8 cellular contexts compared by ENCODE assay signal in genomic region chr3:56725175-56725574, GRCh38. TPM values are rescaled to one million over a fixed set of nuclear protein-coding genes. Genes with fewer than 3 reads are reported as not detected.
DNase-seq lines count a peak whose midpoint lies in the region; ATAC-seq and TF ChIP-seq lines count a peak whose summit lies in the region.

No MANE protein-coding gene starts in this region.

- no peak overlapping the region for H3K27ac ChIP-seq in GM23338 (ENCODE audit: low read depth)
- H3K27ac ChIP-seq in psoas muscle, result no peak overlapping the region

- H3K27ac Mint-ChIP-seq in central memory CD8-positive, alpha-beta T cell (ENCODE audit: low read depth), result peak overlapping the region; percentile 96
- no peak overlapping the region for H3K27ac Mint-ChIP-seq in GM23338

- H3K9me3 Mint-ChIP-seq in central memory CD8-positive, alpha-beta T cell, result no peaks in the 10 kb centered on the region
- H3K9me3 Mint-ChIP-seq in GM23338, result peaks cover 1% of the 10 kb centered on the region; the same call in 1 of the 3 replicates

- peaks cover 58% of the 10 kb centered on the region for H3K36me3 Mint-ChIP-seq in central memory CD8-positive, alpha-beta T cell (ENCODE audit: insufficient read depth)
- H3K36me3 Mint-ChIP-seq in GM23338 (ENCODE audit: low read depth), result peaks cover under 1% of the 10 kb centered on the region; the same call in 1 of the 3 replicates

- H4K20me1 ChIP-seq in GM23338 (replicated peaks; ENCODE audit: insufficient read depth), result no peaks in the 10 kb centered on the region

- intact Hi-C loops in psoas muscle (cut with DNase I), result no loop called here

- H3K4me3 ChIP-seq in GM08714 (ENCODE audit: low read length) (peak overlapping the region; percentile 49; the same call in 1 of the 2 replicates), GM23338 (no peak overlapping the region), psoas muscle (no peak overlapping the region)

- H3F3A ChIP-seq in GM23338 (replicated peaks; ENCODE audit: low read depth), result no peaks in the 10 kb centered on the region

- no peak for TF ChIP-seq CTCF in GM23338 (conservative IDR thresholded peaks at IDR 0.05; ENCODE audit: low read depth in 2 of 2)
- TF ChIP-seq CTCF in psoas muscle (IDR thresholded peaks at IDR 0.05), result no peak

- no peaks in the 10 kb centered on the region for H3K79me2 ChIP-seq in GM23338 (replicated peaks; ENCODE audit: insufficient read depth)

- H3K4me1 Mint-ChIP-seq in central memory CD8-positive, alpha-beta T cell, result peaks cover 42% of the 10 kb centered on the region
- H3K4me1 Mint-ChIP-seq in GM23338, result no peaks in the 10 kb centered on the region

- WGBS in psoas muscle, 3 donors, result 83 to 89% (median 84%) methylated on average over 3 of the region's 3 CpGs

- no peak overlapping the region for H2AFZ ChIP-seq in GM23338

- H3K4me3 Mint-ChIP-seq in central memory CD8-positive, alpha-beta T cell, result peak overlapping the region; percentile 80
- no peak overlapping the region for H3K4me3 Mint-ChIP-seq in GM23338

- no peaks in the 10 kb centered on the region for H3K9me3 ChIP-seq in psoas muscle

- H3K27me3 Mint-ChIP-seq in central memory CD8-positive, alpha-beta T cell, result no peaks in the 10 kb centered on the region
- H3K27me3 Mint-ChIP-seq in GM23338 (ENCODE audit: insufficient read depth, low read depth, poor library complexity), result no peaks in the 10 kb centered on the region

- DNase-seq in T follicular helper cell (ENCODE audit: low read depth) (peak; percentile 4), GM23338 (ENCODE audit: low spot score) (no peak), GM03348 (ENCODE audit: low spot score) (no peak), cerebellar nuclear complex (lab: John Stamatoyannopoulos, UW) (no peak), psoas muscle (no peak)
- peak; percentile 22 to 63 for DNase-seq in central memory CD8-positive, alpha-beta T cell (ENCODE audit: low spot score in 2 of 2)

- H3K4me1 ChIP-seq in GM23338 (ENCODE audit: insufficient read depth) (no peaks in the 10 kb centered on the region), psoas muscle (no peaks in the 10 kb centered on the region)

- ATAC-seq in GM21825 (IDR thresholded peaks at IDR 0.05; ENCODE audit: unreplicated experiment) (peak; percentile 98), GM23338 (no peak), psoas muscle (no peak)
- ATAC-seq in central memory CD8-positive, alpha-beta T cell (replicated peaks; ENCODE audit: extremely low read depth, poor library complexity, severe bottlenecking), result peak; percentile 96

- no peaks in the 10 kb centered on the region for H3K27me3 ChIP-seq in GM23338 (ENCODE audit: insufficient read depth)
- H3K27me3 ChIP-seq in psoas muscle (ENCODE audit: insufficient read depth in 3 of 3, low read length in 2 of 3), result no peaks in the 10 kb centered on the region

- no peaks in the 10 kb centered on the region for H3K36me3 ChIP-seq in GM23338 (ENCODE audit: insufficient read depth)
- peaks cover 0 to 45% of the 10 kb centered on the region in 2 donors for H3K36me3 ChIP-seq in psoas muscle (ENCODE audit: insufficient read depth in 1 of 2, low read depth in 1 of 2)

- H3K9me2 ChIP-seq in GM23338 (ENCODE audit: insufficient read depth), result no peaks in the 10 kb centered on the region

- H3K4me2 ChIP-seq in GM23338, result no peak overlapping the region

TF ChIP-seq in GM23338, 12 proteins besides CTCF, POLR2A, EP300 and RAD21 (continues in another document):
- no peak for TF ChIP-seq REST (IDR thresholded peaks at IDR 0.05; ENCODE audit: unreplicated experiment)
- TF ChIP-seq ZNF331 (CRISPR knock-in tag; IDR thresholded peaks at IDR 0.05; ENCODE audit: low read depth), result no peak
- no peak for TF ChIP-seq EZH2phosphoT487 (IDR thresholded peaks at IDR 0.05; ENCODE audit: unreplicated experiment)
- no peak for TF ChIP-seq POLR2AphosphoS5 (IDR thresholded peaks at IDR 0.05; ENCODE audit: low read depth)
- TF ChIP-seq ZNF462 (CRISPR knock-in tag; IDR thresholded peaks at IDR 0.05), result no peak

RNA-seq across cellular contexts. Expression of gene TASOR, which starts 42.1 kb away (rescaled TPM):
- total RNA-seq in GM23338 (2014; rRNA removed; shearing (Covaris generic)), result 53.6 and 58.6 TPM in 2 replicates
- polyA plus RNA-seq in GM23338 (2016; fragmentation: Nextera tagmentation; extraction: Ambion mirVana) (10.6 and 14.7 TPM in 2 replicates), psoas muscle (10 to 100 TPM in 1 of 3 donors, 1 to 10 TPM in 2; 6.3 to 16.9 (median 6.7) TPM)
- 10 to 100 TPM; 12.2 to 22.4 (median 18.0) TPM for total RNA-seq in psoas muscle

Comparison
In these comparisons a context has a peak if more than half of its experiments do, and no peak if none do; other contexts are left out.
1. ATAC-seq: peak in GM21825 (single experiment) and central memory CD8-positive, alpha-beta T cell (single experiment); none in GM23338 (single experiment) and psoas muscle (0 of 4).
2. DNase-seq: peak in T follicular helper cell (single experiment) and central memory CD8-positive, alpha-beta T cell (2 of 2); none in GM23338 (single experiment), GM03348 (single experiment), cerebellar nuclear complex (0 of 2) and psoas muscle (0 of 2).